Comparison of ENCODE assay signal across 11 cellular contexts in genomic region chr9:136662656-136663310, GRCh38. TPM values are rescaled to one million over a fixed set of nuclear protein-coding genes. Genes with fewer than 3 reads are reported as not detected.
DNase-seq lines count a peak whose midpoint lies in the region; ATAC-seq and FAIRE-seq lines count a peak whose summit lies in the region.
"Had no signal": no experiment of that assay in that cellular context is flagged by ENCODE, and none has a peak within 500 bp of the region (broad histone marks: within the 10 kb centered on the region; RNA-seq: fewer than 3 reads in every experiment).

TSS of gene EGFL7 (plus strand) at chr9:136662916. CDS start at chr9:136668283, 5,367 bp downstream.

- no peaks in the 10 kb centered on the region for H3K79me2 ChIP-seq in GM23248 (ENCODE audit: insufficient read depth)

- H3K27me3 ChIP-seq in GM23248 (replicated peaks; ENCODE audit: insufficient read depth), result peaks cover 14% of the 10 kb centered on the region
- peaks cover 5 to 10% of the 10 kb centered on the region in 2 donors for H3K27me3 ChIP-seq in small intestine (ENCODE audit: control insufficient read depth in 2 of 2, insufficient read depth in 2 of 2, low read length in 2 of 2)

- H3K9me3 ChIP-seq in GM23248 (ENCODE audit: low read depth) (no peaks in the 10 kb centered on the region), small intestine (ENCODE audit: control insufficient read depth, low read depth) (no peaks in the 10 kb centered on the region)

- in situ Hi-C loops in GM23248 (cut with MboI), result no loop called here

- no peak for FAIRE-seq in small intestine (lab: Jason Lieb, UNC)

- H3K4me1 ChIP-seq in GM23248 (ENCODE audit: insufficient read depth) (no peaks in the 10 kb centered on the region), small intestine (ENCODE audit: control insufficient read depth in 2 of 2, insufficient read depth in 1 of 2, low read depth in 1 of 2, low read length in 1 of 2) (peaks cover 0 to 3% of the 10 kb centered on the region in 2 donors)

- H4K20me1 ChIP-seq in GM23248 (ENCODE audit: insufficient read depth), result no peaks in the 10 kb centered on the region

- WGBS in GM23248 (ENCODE audit: low coverage in 1 of 2, low lambda C conversion rate in 2 of 2, missing lambda C conversion rate in 2 of 2), 2 experiments, result 83 to 85% methylated on average over 13 to 26 of the region's 26 CpGs
- WGBS in small intestine, 3 donors, result 55 to 61% (median 57%) methylated on average over 21 to 26 of the region's 26 CpGs

- H3F3A ChIP-seq in GM23248 (ENCODE audit: insufficient read depth), result no peaks in the 10 kb centered on the region

- no peaks in the 10 kb centered on the region for H3K36me3 ChIP-seq in GM23248 (ENCODE audit: low read depth)
- no peaks in the 10 kb centered on the region for H3K36me3 ChIP-seq in small intestine (ENCODE audit: control insufficient read depth in 2 of 2, insufficient read depth in 2 of 2, low read length in 2 of 2)

- peak; percentile 20 for ATAC-seq in left lobe of liver

- H3K4me2 ChIP-seq in GM23248 (ENCODE audit: unreplicated experiment), result no peak within 1 kb of the TSS

- H3K4me3 ChIP-seq in GM23248, result no peak within 1 kb of the TSS
- H3K4me3 ChIP-seq in small intestine (ENCODE audit: low read depth in 1 of 2, low read length in 2 of 2), result no peak within 1 kb of the TSS

- DNase-seq in GM23248 (no peak), cerebellum (ENCODE audit: low spot score) (no peak), left lobe of liver (ENCODE audit: low spot score) (no peak), small intestine (no peak), head of caudate nucleus (no peak), NCI-H82 treated with DMSO at 0.1 percent for 48 hours (lab: John Stamatoyannopoulos, UW; ENCODE audit: unreplicated experiment) (no peak), AG08396 (ENCODE audit: low spot score) (no peak), iPS-NIHi11 (ENCODE audit: low spot score) (no peak)
- DNase-seq: CD4-positive, alpha-beta memory T cell; NCI-H2227 treated with DMSO at 0.1 percent for 48 hours; T-helper 9 cell had no signal

- H3K9ac ChIP-seq in GM23248, result no peak within 1 kb of the TSS

- no peak within 1 kb of the TSS for H2AFZ ChIP-seq in GM23248

- intact Hi-C loops in head of caudate nucleus (cut with DNase I), result no loop called here

- no peak within 1 kb of the TSS for H3K27ac ChIP-seq in GM23248
- H3K27ac ChIP-seq in small intestine (ENCODE audit: low read depth in 1 of 2, low read length in 1 of 2), result peak within 1 kb of the TSS in 1 of 2 donors; percentile 80

- no peaks in the 10 kb centered on the region for H3K9me2 ChIP-seq in GM23248 (ENCODE audit: insufficient read depth)

RNA-seq across cellular contexts. Expression of gene EGFL7, which starts in this region (rescaled TPM):
- total RNA-seq in GM23248 (2014; rRNA removed; shearing (Covaris generic)), result 13.7 and 15.3 TPM in 2 replicates
- polyA plus RNA-seq in GM23248 (2016; fragmentation: Nextera tagmentation; extraction: Ambion mirVana) (15.3 and 15.7 TPM in 2 replicates), small intestine (100 to 1,000 TPM in 1 of 3 donors, 10 to 100 TPM in 2; 15.4 to 114 (median 16.8) TPM)
- total RNA-seq in cerebellum (11.6 TPM), left lobe of liver (42.3 TPM)
- total RNA-seq: CD4-positive, alpha-beta memory T cell had no signal
